Comparison of ENCODE assay signal across 1 cellular context in the genomic region with DNA sequence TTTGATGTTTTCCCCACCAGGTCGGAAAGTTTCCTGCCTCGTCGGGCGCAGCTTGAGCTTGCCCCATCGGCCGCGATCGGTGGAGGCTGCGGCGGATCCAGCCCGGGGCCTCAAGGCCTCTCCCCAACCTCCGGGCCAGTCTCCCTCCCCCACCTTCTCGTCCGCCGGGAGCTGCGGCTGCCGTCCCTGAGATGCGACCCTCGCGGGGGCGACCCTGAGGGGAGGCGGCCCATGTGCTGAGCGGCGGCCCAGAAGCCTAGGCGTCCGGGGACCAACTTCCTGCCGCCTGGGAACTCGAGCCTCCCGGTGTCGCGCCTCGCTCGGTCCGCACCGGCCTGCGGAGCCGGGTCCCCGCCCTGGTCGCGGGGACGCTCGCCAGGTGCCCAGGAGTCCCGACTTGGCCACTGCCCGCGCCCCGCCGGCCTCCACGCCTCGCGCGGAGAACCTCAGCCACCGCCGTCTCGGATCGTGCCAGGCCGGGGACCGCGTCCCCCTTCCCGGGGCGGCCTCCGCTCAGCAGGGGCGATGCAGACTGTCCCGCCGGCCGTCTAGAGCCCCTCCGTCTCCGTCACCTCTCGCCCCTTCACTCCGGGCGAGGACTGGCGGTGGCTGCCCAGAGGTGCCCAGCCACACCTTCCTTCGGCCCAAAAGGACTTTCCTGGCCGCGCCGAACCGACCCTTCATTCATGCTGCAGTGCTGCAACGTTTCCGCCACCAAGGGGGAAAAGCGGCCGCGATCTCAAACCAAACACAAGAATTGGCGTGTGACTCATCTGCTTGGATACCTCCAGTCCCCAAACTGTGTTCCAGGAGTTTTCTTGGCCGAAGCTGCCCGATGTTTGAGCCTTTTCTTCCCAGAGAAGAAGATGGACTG.
TF ChIP-seq lines count a peak whose summit lies in the region.

No MANE protein-coding gene starts in this region.

TF ChIP-seq in K562, 482 proteins besides CTCF, POLR2A, EP300 and RAD21 (continued from another document):
- TF ChIP-seq, protein P1, sequence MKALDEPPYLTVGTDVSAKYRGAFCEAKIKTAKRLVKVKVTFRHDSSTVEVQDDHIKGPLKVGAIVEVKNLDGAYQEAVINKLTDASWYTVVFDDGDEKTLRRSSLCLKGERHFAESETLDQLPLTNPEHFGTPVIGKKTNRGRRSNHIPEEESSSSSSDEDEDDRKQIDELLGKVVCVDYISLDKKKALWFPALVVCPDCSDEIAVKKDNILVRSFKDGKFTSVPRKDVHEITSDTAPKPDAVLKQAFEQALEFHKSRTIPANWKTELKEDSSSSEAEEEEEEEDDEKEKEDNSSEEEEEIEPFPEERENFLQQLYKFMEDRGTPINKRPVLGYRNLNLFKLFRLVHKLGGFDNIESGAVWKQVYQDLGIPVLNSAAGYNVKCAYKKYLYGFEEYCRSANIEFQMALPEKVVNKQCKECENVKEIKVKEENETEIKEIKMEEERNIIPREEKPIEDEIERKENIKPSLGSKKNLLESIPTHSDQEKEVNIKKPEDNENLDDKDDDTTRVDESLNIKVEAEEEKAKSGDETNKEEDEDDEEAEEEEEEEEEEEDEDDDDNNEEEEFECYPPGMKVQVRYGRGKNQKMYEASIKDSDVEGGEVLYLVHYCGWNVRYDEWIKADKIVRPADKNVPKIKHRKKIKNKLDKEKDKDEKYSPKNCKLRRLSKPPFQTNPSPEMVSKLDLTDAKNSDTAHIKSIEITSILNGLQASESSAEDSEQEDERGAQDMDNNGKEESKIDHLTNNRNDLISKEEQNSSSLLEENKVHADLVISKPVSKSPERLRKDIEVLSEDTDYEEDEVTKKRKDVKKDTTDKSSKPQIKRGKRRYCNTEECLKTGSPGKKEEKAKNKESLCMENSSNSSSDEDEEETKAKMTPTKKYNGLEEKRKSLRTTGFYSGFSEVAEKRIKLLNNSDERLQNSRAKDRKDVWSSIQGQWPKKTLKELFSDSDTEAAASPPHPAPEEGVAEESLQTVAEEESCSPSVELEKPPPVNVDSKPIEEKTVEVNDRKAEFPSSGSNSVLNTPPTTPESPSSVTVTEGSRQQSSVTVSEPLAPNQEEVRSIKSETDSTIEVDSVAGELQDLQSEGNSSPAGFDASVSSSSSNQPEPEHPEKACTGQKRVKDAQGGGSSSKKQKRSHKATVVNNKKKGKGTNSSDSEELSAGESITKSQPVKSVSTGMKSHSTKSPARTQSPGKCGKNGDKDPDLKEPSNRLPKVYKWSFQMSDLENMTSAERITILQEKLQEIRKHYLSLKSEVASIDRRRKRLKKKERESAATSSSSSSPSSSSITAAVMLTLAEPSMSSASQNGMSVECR (CRISPR knock-in tag; IDR thresholded peaks at IDR 0.05) = peak; percentile 49
- TF ChIP-seq DEAF1 (CRISPR knock-in tag; IDR thresholded peaks at IDR 0.05) (no peak), PHF20 (IDR thresholded peaks at IDR 0.05; ENCODE audit: partially characterized antibody) (peak; percentile 22), MIER1 (IDR thresholded peaks at IDR 0.05; ENCODE audit: low read depth) (no peak), TCFL5 (CRISPR knock-in tag; conservative IDR thresholded peaks at IDR 0.05) (no peak), HDAC8 (tag; IDR thresholded peaks at IDR 0.05) (no peak), UBTF (IDR thresholded peaks at IDR 0.05; ENCODE audit: borderline replicate concordance in 1 of 2, low read depth in 2 of 2, low read length in 2 of 2) (peak in 1 of 2 experiments; percentile 39; a peak in 1 of 4 replicates), FUS (optimal IDR thresholded peaks at IDR 0.05; ENCODE audit: low read depth, low read length) (peak; percentile 17)
TF ChIP-seq in K562: peak in this region for 28.
